3 cellular contexts compared by ENCODE assay signal in genomic region chrX:2446815-2447214, GRCh38.
A peak's percentile ranks its signal among the peaks of the same experiment; 100 is the strongest.
TF ChIP-seq lines count a peak whose summit lies in the region.

No MANE protein-coding gene starts in this region.

TF ChIP-seq in GM12891, 5 proteins besides CTCF, POLR2A, EP300 and RAD21:
- TF ChIP-seq POLR2AphosphoS5 (IDR thresholded peaks at IDR 0.05; ENCODE audit: low read depth, low read length): no peak
- TF ChIP-seq SPI1 (IDR thresholded peaks at IDR 0.05; ENCODE audit: low read depth, low read length): no peak
TF ChIP-seq in GM12891: peak in this region for 0.

TF ChIP-seq in GM23338, 12 proteins besides CTCF, POLR2A, EP300 and RAD21:
- no peak for TF ChIP-seq EZH2phosphoT487 (IDR thresholded peaks at IDR 0.05; ENCODE audit: unreplicated experiment)
- TF ChIP-seq JUNB (IDR thresholded peaks at IDR 0.05; ENCODE audit: unreplicated experiment): peak; percentile 10
TF ChIP-seq in GM23338: peak in this region for 1.

TF ChIP-seq in H1, 55 proteins besides CTCF, POLR2A, EP300 and RAD21:
- TF ChIP-seq FOSL1 (IDR thresholded peaks at IDR 0.05; ENCODE audit: insufficient read depth, low read depth, low read length): no peak
- TF ChIP-seq RXRA (IDR thresholded peaks at IDR 0.05; ENCODE audit: insufficient read depth, low read depth, low read length): no peak
- no peak for TF ChIP-seq KDM1A (IDR thresholded peaks at IDR 0.05; ENCODE audit: borderline replicate concordance, low read length)
- TF ChIP-seq JUND (IDR thresholded peaks at IDR 0.05; ENCODE audit: low read length): no peak
- TF ChIP-seq ASH2L (IDR thresholded peaks at IDR 0.05; ENCODE audit: low read length): no peak
- no peak for TF ChIP-seq CHD7 (IDR thresholded peaks at IDR 0.05; ENCODE audit: insufficient replicate concordance, low read length)
- TF ChIP-seq KDM4A (IDR thresholded peaks at IDR 0.05; ENCODE audit: low read depth, low read length, severe bottlenecking): no peak
- TF ChIP-seq MAX (IDR thresholded peaks at IDR 0.05): no peak
- no peak for TF ChIP-seq ATF3 (IDR thresholded peaks at IDR 0.05; ENCODE audit: insufficient read depth, low read depth, low read length)
- no peak for TF ChIP-seq CBX8 (IDR thresholded peaks at IDR 0.05; ENCODE audit: borderline replicate concordance, low read depth, low read length)
- no peak for TF ChIP-seq YY1 (IDR thresholded peaks at IDR 0.05; ENCODE audit: low read depth, low read length)
- no peak for TF ChIP-seq KDM5A (IDR thresholded peaks at IDR 0.05; ENCODE audit: low read length)
- TF ChIP-seq MAFK (IDR thresholded peaks at IDR 0.05; ENCODE audit: low read depth, low read length): no peak
